In the genomic region with DNA sequence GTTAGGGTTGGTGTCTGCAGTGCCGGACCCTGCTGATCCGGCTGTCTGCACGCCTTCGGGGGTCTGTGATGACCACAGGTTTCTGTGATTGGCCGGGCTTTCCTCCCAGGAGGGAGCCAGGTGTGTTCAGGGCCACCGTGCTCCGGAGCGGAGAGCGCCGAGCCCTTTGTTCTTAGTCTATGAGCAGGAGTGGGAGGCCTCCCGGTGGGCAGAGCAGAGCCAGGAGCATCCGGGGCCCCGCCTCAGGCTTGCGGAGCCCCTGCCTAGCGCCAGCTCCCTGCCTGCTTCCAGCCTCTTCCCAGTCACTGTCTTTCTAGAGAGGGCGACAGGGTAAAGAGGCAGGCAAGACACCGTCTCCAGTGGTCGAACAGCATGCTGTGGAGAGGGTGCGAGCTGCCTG, we compare ENCODE assay signal across 23 cellular contexts.
"Had no signal": no experiment of that assay in that cellular context is flagged by ENCODE, and none has a peak within 500 bp of the region (broad histone marks: within the 10 kb centered on the region; RNA-seq: fewer than 3 reads in every experiment).

No MANE protein-coding gene starts in this region.

- H3K9me3 Mint-ChIP-seq: activated CD4-positive, alpha-beta T cell treated with anti-CD3 and anti-CD28 coated beads, Interleukin-2, amount 10 ng/mL, durations not matched to agents 24 days and 14 days; activated naive CD8-positive, alpha-beta T cell treated with anti-CD3 and anti-CD28 coated beads for 36 hours had no signal

- H3K27ac ChIP-seq: body of pancreas, breast epithelium, SJCRH30, SK-N-MC had no signal

- H3K27me3 ChIP-seq: body of pancreas, breast epithelium had no signal

- H3K27me3 Mint-ChIP-seq: activated CD4-positive, alpha-beta T cell treated with anti-CD3 and anti-CD28 coated beads, Interleukin-2, amount 10 ng/mL, durations not matched to agents 24 days and 14 days; activated naive CD8-positive, alpha-beta T cell treated with anti-CD3 and anti-CD28 coated beads for 36 hours had no signal

- ATAC-seq: activated CD8-positive, alpha-beta T cell treated with anti-CD3 and anti-CD28 coated beads, Interleukin-2, amount 10 ng/mL, durations not matched to agents 7 days and 5 days; body of pancreas; Panc1 had no signal

- H3K4me3 ChIP-seq: body of pancreas, breast epithelium, SJCRH30, SK-N-MC had no signal

- H3K36me3 ChIP-seq: breast epithelium, SJCRH30 had no signal

- DNase-seq: activated CD4-positive, alpha-beta T cell treated with anti-CD3 and anti-CD28 coated beads, Interleukin-2, amount 10 ng/mL, durations not matched to agents 24 days and 14 days; activated CD4-positive, alpha-beta T cell treated with anti-CD3 and anti-CD28 coated beads, Interleukin-2, amount 50 U/mL, for 48 hours; activated CD8-positive, alpha-beta T cell treated with anti-CD3 and anti-CD28 coated beads, Interleukin-2, amount 10 ng/mL, durations not matched to agents 7 days and 5 days; activated effector memory CD4-positive, alpha-beta T cell treated with Interleukin-2 at 50 U/mL for 16 hours; activated naive CD4-positive, alpha-beta T cell; activated naive CD4-positive, alpha-beta T cell treated with anti-CD3 and anti-CD28 coated beads, Interleukin-2, amount 50 U/mL, for 16 hours; activated naive CD8-positive, alpha-beta T cell treated with anti-CD3 and anti-CD28 coated beads for 36 hours; activated T-cell treated with anti-CD3 and anti-CD28 coated beads, Interleukin-2, amount 50 U/mL, for 48 hours; amniotic stem cell; body of pancreas; NCI-H1092 treated with DMSO at 0.1 percent for 48 hours; NCI-H1417; NCI-H1694; NCI-H1930; NCI-H2107; NCI-H226; NCI-H524 treated with DMSO at 0.1 percent for 48 hours; SHP77; SJCRH30; T1000 had no signal

- H3K9me3 ChIP-seq: body of pancreas, breast epithelium, SJCRH30 had no signal

- H3K27ac Mint-ChIP-seq: activated CD4-positive, alpha-beta T cell treated with anti-CD3 and anti-CD28 coated beads, Interleukin-2, amount 10 ng/mL, durations not matched to agents 24 days and 14 days; activated CD8-positive, alpha-beta T cell treated with anti-CD3 and anti-CD28 coated beads, Interleukin-2, amount 10 ng/mL, durations not matched to agents 7 days and 5 days; activated naive CD8-positive, alpha-beta T cell treated with anti-CD3 and anti-CD28 coated beads for 36 hours had no signal

- H3K4me1 Mint-ChIP-seq: activated naive CD8-positive, alpha-beta T cell treated with anti-CD3 and anti-CD28 coated beads for 36 hours had no signal

- H3K4me1 ChIP-seq: body of pancreas, breast epithelium, SJCRH30 had no signal

- H3K4me3 Mint-ChIP-seq: activated CD4-positive, alpha-beta T cell treated with anti-CD3 and anti-CD28 coated beads, Interleukin-2, amount 10 ng/mL, durations not matched to agents 24 days and 14 days; activated CD8-positive, alpha-beta T cell treated with anti-CD3 and anti-CD28 coated beads, Interleukin-2, amount 10 ng/mL, durations not matched to agents 7 days and 5 days; activated naive CD8-positive, alpha-beta T cell treated with anti-CD3 and anti-CD28 coated beads for 36 hours had no signal
